Comparison of ENCODE assay signal across 19 cellular contexts in genomic region chr3:13261908-13262307, GRCh38.
"Had no signal": no experiment of that assay in that cellular context is flagged by ENCODE, and none has a peak within 500 bp of the region (broad histone marks: within the 10 kb centered on the region; RNA-seq: fewer than 3 reads in every experiment).

No MANE protein-coding gene starts in this region.

- H3K27ac Mint-ChIP-seq: activated B cell treated with CpG ODN at 0.5 μM for 24 hours; activated CD4-positive, alpha-beta memory T cell treated with anti-CD3 and anti-CD28 coated beads, Interleukin-2, amount 10 ng/mL, durations not matched to agents 7 days and 5 days; activated CD8-positive, alpha-beta memory T cell treated with anti-CD3 and anti-CD28 coated beads, Interleukin-2, amount 10 ng/mL, durations not matched to agents 7 days and 5 days; activated naive CD8-positive, alpha-beta T cell treated with anti-CD3 and anti-CD28 coated beads for 36 hours; T-helper 2 cell treated with Interferon-gamma antibody and Interleukin-4, amounts not matched to agents 5 μg/mL and 100 μg/mL, for 36 hours had no signal

- H3K36me3 Mint-ChIP-seq: activated CD8-positive, alpha-beta memory T cell treated with anti-CD3 and anti-CD28 coated beads, Interleukin-2, amount 10 ng/mL, durations not matched to agents 7 days and 5 days; activated naive CD8-positive, alpha-beta T cell treated with anti-CD3 and anti-CD28 coated beads for 36 hours had no signal

- H3K36me3 ChIP-seq: gastroesophageal sphincter, transverse colon, uterus had no signal

- DNase-seq: activated B cell treated with CpG ODN at 0.5 μM for 24 hours; activated CD4-positive, alpha-beta memory T cell treated with anti-CD3 and anti-CD28 coated beads, Interleukin-2, amount 10 ng/mL, durations not matched to agents 7 days and 5 days; activated CD4-positive, alpha-beta T cell treated with anti-CD3 and anti-CD28 coated beads for 4 hours; activated CD8-positive, alpha-beta memory T cell treated with anti-CD3 and anti-CD28 coated beads, Interleukin-2, amount 10 ng/mL, durations not matched to agents 7 days and 5 days; activated naive CD8-positive, alpha-beta T cell treated with anti-CD3 and anti-CD28 coated beads for 36 hours; amygdala; body of pancreas; central memory CD4-positive, alpha-beta T cell; midbrain; retina; stimulated activated CD4-positive, alpha-beta T cell treated with anti-CD3 and anti-CD28 coated beads, Interleukin-2, amount 100 ng/mL, for 24 hours; stimulated activated naive CD8-positive, alpha-beta T cell treated with anti-CD3 and anti-CD28 coated beads, Interleukin-15, Interleukin-2, amounts not matched to agents 100 U/mL and 50 U/mL, for 24 hours; substantia nigra; transverse colon; uterus had no signal

- H3K4me1 ChIP-seq: body of pancreas, transverse colon, uterus had no signal

- H3K9me3 ChIP-seq: body of pancreas, transverse colon, uterus had no signal

- H3K4me3 ChIP-seq: body of pancreas, gastroesophageal sphincter, lung, transverse colon, uterus had no signal

- H3K4me3 Mint-ChIP-seq: activated B cell treated with CpG ODN at 0.5 μM for 24 hours; activated CD4-positive, alpha-beta memory T cell treated with anti-CD3 and anti-CD28 coated beads, Interleukin-2, amount 10 ng/mL, durations not matched to agents 7 days and 5 days; activated CD8-positive, alpha-beta memory T cell treated with anti-CD3 and anti-CD28 coated beads, Interleukin-2, amount 10 ng/mL, durations not matched to agents 7 days and 5 days; activated naive CD8-positive, alpha-beta T cell treated with anti-CD3 and anti-CD28 coated beads for 36 hours; neural crest cell; T-helper 2 cell treated with Interferon-gamma antibody and Interleukin-4, amounts not matched to agents 5 μg/mL and 100 μg/mL, for 36 hours had no signal

- H3K27me3 ChIP-seq: body of pancreas, transverse colon, uterus had no signal

- H3K9me3 Mint-ChIP-seq: activated B cell treated with CpG ODN at 0.5 μM for 24 hours; activated CD4-positive, alpha-beta memory T cell treated with anti-CD3 and anti-CD28 coated beads, Interleukin-2, amount 10 ng/mL, durations not matched to agents 7 days and 5 days; activated naive CD8-positive, alpha-beta T cell treated with anti-CD3 and anti-CD28 coated beads for 36 hours; neural crest cell; T-helper 2 cell treated with Interferon-gamma antibody and Interleukin-4, amounts not matched to agents 5 μg/mL and 100 μg/mL, for 36 hours had no signal

- H3K27ac ChIP-seq: gastroesophageal sphincter, transverse colon, uterus had no signal

- ATAC-seq: stimulated activated naive CD8-positive, alpha-beta T cell treated with anti-CD3 and anti-CD28 coated beads, Interleukin-15, Interleukin-2, amounts not matched to agents 100 U/mL and 50 U/mL, for 24 hours had no signal
